Comparison of ENCODE assay signal across 5 cellular contexts in genomic region chr6:32004864-32005537, GRCh38. TPM values are rescaled to one million over a fixed set of nuclear protein-coding genes. Genes with fewer than 3 reads are reported as not detected.
DNase-seq lines count a peak whose midpoint lies in the region; ATAC-seq and TF ChIP-seq lines count a peak whose summit lies in the region.
"Not testable (repeated sequence)": the region's sequence is repeated elsewhere in the genome, so short reads cannot be mapped to it uniquely, and the experiment has no call there.

No MANE protein-coding gene starts in this region.

- H3K9me3 ChIP-seq in WERI-Rb-1 (ENCODE audit: severe bottlenecking): not testable (repeated sequence)

- peaks cover 9 to 11% of the 10 kb centered on the region in 2 donors for H3K4me1 Mint-ChIP-seq in natural killer cell

- not testable (repeated sequence) for TF ChIP-seq CTCF in WERI-Rb-1 (IDR thresholded peaks at IDR 0.05; ENCODE audit: low read depth, low read length); natural killer cell (IDR thresholded peaks at IDR 0.05)

- not testable (repeated sequence) for H3K9me3 Mint-ChIP-seq in natural killer cell

- H3K4me3 Mint-ChIP-seq in natural killer cell: peak overlapping the region; percentile 55

- not testable (repeated sequence) for H3K27me3 Mint-ChIP-seq in natural killer cell (ENCODE audit: low read depth in 2 of 2)

- DNase-seq in NCI-H1417 (lab: John Stamatoyannopoulos, UW): peak in 2 of 3 experiments; percentile 25 to 69
- peak; percentile 6 for DNase-seq in WERI-Rb-1
- DNase-seq in activated naive CD4-positive, alpha-beta T cell treated with anti-CD3 and anti-CD28 coated beads, Interleukin-2, amount 50 U/mL, for 16 hours: peak; percentile 3
- DNase-seq in natural killer cell: not testable (repeated sequence)

- H3K36me3 Mint-ChIP-seq in natural killer cell: not testable (repeated sequence)

- ATAC-seq in esophagus mucosa (peak; percentile 38), natural killer cell (peak; percentile 70 to 94 (median 89))

- not testable (repeated sequence) for H3K36me3 ChIP-seq in WERI-Rb-1

- not testable (repeated sequence) for H3K4me3 ChIP-seq in WERI-Rb-1 (ENCODE audit: low read depth, low read length)

- H3K27ac ChIP-seq in WERI-Rb-1: not testable (repeated sequence)

- intact Hi-C loops in natural killer cell (cut with micrococcal nuclease): not testable (repeated sequence)

- not testable (repeated sequence) for H3K27me3 ChIP-seq in WERI-Rb-1 (ENCODE audit: insufficient read depth, low read depth, severe bottlenecking)

- peak overlapping the region in 1 of 2 donors; percentile 75 for H3K27ac Mint-ChIP-seq in natural killer cell

RNA-seq across cellular contexts. Expression of gene C4B, which starts 9.6 kb away (rescaled TPM):
- total RNA-seq in esophagus mucosa (5.3 TPM), natural killer cell (1 to 10 TPM; 4.0 to 5.1 (median 4.6) TPM)

RNA-seq across cellular contexts. Expression of gene C4A, which starts 23.1 kb away (rescaled TPM):
- total RNA-seq in esophagus mucosa (2.9 TPM), natural killer cell (1 to 10 TPM; 5.0 to 8.2 (median 5.4) TPM)

RNA-seq across cellular contexts. Expression of gene DXO, which starts 33.1 kb away (rescaled TPM):
- total RNA-seq in esophagus mucosa: 10.6 TPM
- total RNA-seq in natural killer cell: 10 to 100 TPM; 37.9 to 54.3 (median 49.0) TPM

RNA-seq across cellular contexts. Expression of gene CYP21A2, which starts 33.2 kb away (rescaled TPM):
- total RNA-seq in esophagus mucosa (0.60 TPM), natural killer cell (under 1 TPM in 2 of 3 donors, not detected in 1; 0.28 to 0.43 TPM)

RNA-seq across cellular contexts. Expression of gene SKIC2, which starts 46.0 kb away (rescaled TPM):
- total RNA-seq in esophagus mucosa (31.3 TPM), natural killer cell (100 to 1,000 TPM; 119 to 184 (median 151) TPM)
